Comparison of ENCODE assay signal across 18 cellular contexts in the genomic region with DNA sequence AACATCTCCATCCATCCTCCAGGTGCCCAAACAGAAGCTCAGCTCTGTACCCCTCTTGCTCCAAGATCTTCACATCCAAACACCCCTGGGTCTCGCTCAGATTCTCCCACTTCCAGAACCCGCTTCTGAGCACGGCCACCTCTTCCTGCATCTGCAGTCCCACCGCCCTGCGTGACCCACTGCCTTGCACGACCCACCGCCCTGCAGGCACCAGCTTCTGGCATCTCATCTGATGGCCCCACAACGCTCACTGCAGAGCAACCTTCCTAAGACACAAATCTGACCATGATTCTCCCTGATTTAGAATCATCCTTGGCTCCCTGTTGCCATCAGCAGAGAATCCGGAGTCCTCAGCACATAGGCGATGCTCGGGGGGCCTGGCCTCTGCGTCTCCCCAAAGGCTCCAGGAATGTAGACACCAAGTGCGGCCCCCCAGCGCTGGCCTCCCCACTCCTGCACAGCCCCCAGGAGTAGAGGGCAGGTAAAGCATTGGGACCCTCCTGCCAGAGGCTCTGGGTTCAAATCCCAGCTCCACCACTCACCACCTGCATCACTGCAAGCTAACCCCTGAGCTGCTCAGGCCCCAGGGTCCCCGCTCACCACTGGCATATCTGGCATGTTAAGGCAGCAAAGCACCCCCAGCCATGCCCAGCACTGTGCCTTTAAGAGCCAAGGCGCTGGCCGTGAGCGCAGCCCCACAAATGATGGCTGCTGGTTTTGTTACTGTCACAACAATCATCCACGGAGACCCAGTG.
DNase-seq lines count a peak whose midpoint lies in the region; ATAC-seq and TF ChIP-seq lines count a peak whose summit lies in the region.
"Had no signal": no experiment of that assay in that cellular context is flagged by ENCODE, and none has a peak within 500 bp of the region (broad histone marks: within the 10 kb centered on the region; RNA-seq: fewer than 3 reads in every experiment).

No MANE protein-coding gene starts in this region.

- peaks cover 52% of the 10 kb centered on the region for H3K27me3 Mint-ChIP-seq in stimulated activated memory B cell treated with anti-CD40 and anti-IgM and Interleukin-4, amounts not matched to agents 10 μg/mL and 1 μg/mL and 100 μg/mL, for 72 hours
- H3K27me3 Mint-ChIP-seq: activated CD4-positive, alpha-beta T cell treated with anti-CD3 and anti-CD28 coated beads, Interleukin-2, amount 10 ng/mL, durations not matched to agents 7 days and 5 days had no signal

- no peak for ATAC-seq in psoas muscle
- no peak for ATAC-seq in stimulated activated memory B cell treated with anti-CD40 and anti-IgM and Interleukin-4, amounts not matched to agents 10 μg/mL and 1 μg/mL and 100 μg/mL, for 72 hours
- ATAC-seq: left lung, T-helper 17 cell had no signal

- H3K27me3 ChIP-seq in BLaER1 (no peaks in the 10 kb centered on the region), psoas muscle (ENCODE audit: insufficient read depth in 3 of 3, low read length in 2 of 3) (peaks cover 0 to 22% (median 0%) of the 10 kb centered on the region in 3 donors), esophagus muscularis mucosa (peaks cover 0 to 93% (median 3%) of the 10 kb centered on the region in 4 donors)
- H3K27me3 ChIP-seq: upper lobe of left lung had no signal

- 66 to 76% (median 74%) methylated on average over 19 of the region's 19 CpGs for WGBS in psoas muscle, 3 donors
- WGBS in esophagus muscularis mucosa, result 90% methylated on average over 14 of the region's 19 CpGs

- H3K36me3 ChIP-seq in BLaER1, result no peaks in the 10 kb centered on the region
- no peaks in the 10 kb centered on the region for H3K36me3 ChIP-seq in psoas muscle (ENCODE audit: insufficient read depth in 1 of 2, low read depth in 1 of 2)
- no peaks in the 10 kb centered on the region for H3K36me3 ChIP-seq in esophagus muscularis mucosa
- H3K36me3 ChIP-seq: left lung, upper lobe of left lung had no signal

- no peak for DNase-seq in NB4 (ENCODE audit: low read depth)
- peak; percentile 41 for DNase-seq in islet precursor cell
- no peak for DNase-seq in psoas muscle
- no peak for DNase-seq in esophagus muscularis mucosa (ENCODE audit: extremely low spot score)
- DNase-seq in SHP77 (lab: John Stamatoyannopoulos, UW), result no peak
- DNase-seq: activated CD4-positive, alpha-beta T cell treated with anti-CD3 and anti-CD28 coated beads, Interleukin-2, amount 10 ng/mL, durations not matched to agents 7 days and 5 days; activated naive CD4-positive, alpha-beta T cell; DMS 273 treated with DMSO at 0.1 percent for 48 hours; GM23248; NCI-H510A treated with DMSO at 0.1 percent for 48 hours; stimulated activated CD4-positive, alpha-beta T cell treated with anti-CD3 and anti-CD28 coated beads, Interleukin-4, amount 100 ng/mL, for 24 hours; T-helper 17 cell had no signal

- peak overlapping the region; percentile 58 for H3K27ac ChIP-seq in BLaER1
- no peak overlapping the region for H3K27ac ChIP-seq in psoas muscle
- no peak overlapping the region for H3K27ac ChIP-seq in esophagus muscularis mucosa (replicated peaks in 1 of 4)
- H3K27ac ChIP-seq: GM23248, left lung, SK-N-MC had no signal

- H3K4me3 ChIP-seq in BLaER1 (peak overlapping the region; percentile 20; the same call in 1 of the 2 replicates), NB4 (ENCODE audit: low read depth, low read length) (peak overlapping the region; percentile 59), psoas muscle (peak overlapping the region; percentile 28), esophagus muscularis mucosa (no peak overlapping the region)
- H3K4me3 ChIP-seq: GM23248, left lung, SK-N-MC had no signal

- intact Hi-C loops in psoas muscle (cut with DNase I), result loop anchor here in 1 of 2 donors (10.0 kb wide), 1 partner anchor 56 kb away; no protein-coding TSS in a partner anchor
- intact Hi-C loops in esophagus muscularis mucosa (cut with DNase I), result no loop called here

- no peak for TF ChIP-seq EP300 in esophagus muscularis mucosa (IDR thresholded peaks at IDR 0.05)

- H3K36me3 Mint-ChIP-seq in stimulated activated memory B cell treated with anti-CD40 and anti-IgM and Interleukin-4, amounts not matched to agents 10 μg/mL and 1 μg/mL and 100 μg/mL, for 72 hours, result no peaks in the 10 kb centered on the region

- H3K4me1 ChIP-seq in BLaER1 (peaks cover 63% of the 10 kb centered on the region), psoas muscle (no peaks in the 10 kb centered on the region), esophagus muscularis mucosa (no peaks in the 10 kb centered on the region)
- H3K4me1 ChIP-seq: left lung had no signal

- TF ChIP-seq POLR2A in NB4 (IDR thresholded peaks at IDR 0.05; ENCODE audit: extremely low read depth, insufficient read length) (no peak), esophagus muscularis mucosa (IDR thresholded peaks at IDR 0.05; ENCODE audit: low read depth) (no peak)

- no peak for TF ChIP-seq CTCF in NB4 (IDR thresholded peaks at IDR 0.05; ENCODE audit: low read depth, low read length)
- TF ChIP-seq CTCF in psoas muscle (IDR thresholded peaks at IDR 0.05), result no peak
- TF ChIP-seq CTCF in esophagus muscularis mucosa (IDR thresholded peaks at IDR 0.05), result no peak

- peaks cover 14% of the 10 kb centered on the region for H3K9me3 ChIP-seq in BLaER1
- H3K9me3 ChIP-seq in psoas muscle, result no peaks in the 10 kb centered on the region
- H3K9me3 ChIP-seq in esophagus muscularis mucosa, result no peaks in the 10 kb centered on the region
- H3K9me3 ChIP-seq: upper lobe of left lung had no signal

- no peak overlapping the region for H3K27ac Mint-ChIP-seq in stimulated activated memory B cell treated with anti-CD40 and anti-IgM and Interleukin-4, amounts not matched to agents 10 μg/mL and 1 μg/mL and 100 μg/mL, for 72 hours
- H3K27ac Mint-ChIP-seq: activated CD4-positive, alpha-beta T cell treated with anti-CD3 and anti-CD28 coated beads, Interleukin-2, amount 10 ng/mL, durations not matched to agents 7 days and 5 days; T-helper 17 cell had no signal

- H3K4me2 ChIP-seq in BLaER1, result peak overlapping the region; percentile 82

- no peaks in the 10 kb centered on the region for H3K9me3 Mint-ChIP-seq in stimulated activated memory B cell treated with anti-CD40 and anti-IgM and Interleukin-4, amounts not matched to agents 10 μg/mL and 1 μg/mL and 100 μg/mL, for 72 hours
- H3K9me3 Mint-ChIP-seq: activated CD4-positive, alpha-beta T cell treated with anti-CD3 and anti-CD28 coated beads, Interleukin-2, amount 10 ng/mL, durations not matched to agents 7 days and 5 days; neural crest cell had no signal

- H3K9ac ChIP-seq in BLaER1, result peak overlapping the region; percentile 35; the same call in 1 of the 2 replicates
- H3K9ac ChIP-seq: GM23248 had no signal

- no peaks in the 10 kb centered on the region for H4K20me1 ChIP-seq in BLaER1

- H3K4me3 Mint-ChIP-seq in stimulated activated memory B cell treated with anti-CD40 and anti-IgM and Interleukin-4, amounts not matched to agents 10 μg/mL and 1 μg/mL and 100 μg/mL, for 72 hours, result no peak overlapping the region
- H3K4me3 Mint-ChIP-seq: activated CD4-positive, alpha-beta T cell treated with anti-CD3 and anti-CD28 coated beads, Interleukin-2, amount 10 ng/mL, durations not matched to agents 7 days and 5 days; neural crest cell; T-helper 17 cell had no signal

- H3K4me1 Mint-ChIP-seq in stimulated activated memory B cell treated with anti-CD40 and anti-IgM and Interleukin-4, amounts not matched to agents 10 μg/mL and 1 μg/mL and 100 μg/mL, for 72 hours, result no peaks in the 10 kb centered on the region
- H3K4me1 Mint-ChIP-seq: activated CD4-positive, alpha-beta T cell treated with anti-CD3 and anti-CD28 coated beads, Interleukin-2, amount 10 ng/mL, durations not matched to agents 7 days and 5 days had no signal

Comparison
In these comparisons a context has a peak if more than half of its experiments do, and no peak if none do; other contexts are left out.
1. H3K4me3 ChIP-seq: peak in BLaER1 (single experiment), NB4 (single experiment) and psoas muscle (single experiment); none in esophagus muscularis mucosa (0 of 4).